1 cellular context compared by ENCODE assay signal in genomic region chr5:82167372-82167771, GRCh38.
TF ChIP-seq lines count a peak whose summit lies in the region.

No MANE protein-coding gene starts in this region.

TF ChIP-seq in GM12878, 131 proteins besides CTCF, POLR2A, EP300 and RAD21 (continued from another document):
- TF ChIP-seq TCF3 (IDR thresholded peaks at IDR 0.05; ENCODE audit: borderline replicate concordance, insufficient read depth, low read depth, low read length) (no peak), ZBTB11 (CRISPR knock-in tag; IDR thresholded peaks at IDR 0.05) (no peak), BRCA1 (IDR thresholded peaks at IDR 0.05; ENCODE audit: low read depth, low read length) (no peak), YBX1 (IDR thresholded peaks at IDR 0.05) (no peak), BCL11A (IDR thresholded peaks at IDR 0.05; ENCODE audit: low read depth, low read length) (no peak), ZNF217 (IDR thresholded peaks at IDR 0.05) (no peak), EED (IDR thresholded peaks at IDR 0.05; ENCODE audit: low read depth) (no peak)
